18 cellular contexts compared by ENCODE assay signal in the genomic region with DNA sequence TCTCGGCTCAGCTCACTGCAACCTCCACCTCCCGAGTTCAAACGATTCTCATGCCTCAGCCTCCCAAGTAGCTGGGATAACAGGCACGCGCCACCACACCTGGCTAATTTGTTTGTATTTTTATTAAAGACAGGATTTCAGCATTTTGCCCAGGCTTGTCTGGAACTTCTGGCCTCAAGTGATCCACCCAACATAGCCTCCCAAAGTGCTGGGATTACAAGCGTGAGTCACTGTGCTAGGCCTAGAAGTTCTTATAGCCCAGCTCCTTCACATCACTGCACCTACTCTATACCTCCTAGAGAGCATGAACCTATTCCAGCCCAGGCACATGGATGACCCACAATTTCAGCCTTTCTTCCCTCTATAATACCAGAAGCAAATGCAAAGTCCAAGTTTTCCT. TPM values are rescaled to one million over a fixed set of nuclear protein-coding genes. Genes with fewer than 3 reads are reported as not detected.
DNase-seq lines count a peak whose midpoint lies in the region; ATAC-seq and TF ChIP-seq lines count a peak whose summit lies in the region.
"Had no signal": no experiment of that assay in that cellular context is flagged by ENCODE, and none has a peak within 500 bp of the region (broad histone marks: within the 10 kb centered on the region; RNA-seq: fewer than 3 reads in every experiment).

No MANE protein-coding gene starts in this region.

- ATAC-seq in HG03432 (IDR thresholded peaks at IDR 0.05; ENCODE audit: unreplicated experiment) = no peak
- no peak for ATAC-seq in Right ventricle myocardium superior (ENCODE audit: poor library complexity)
- ATAC-seq: left cardiac atrium had no signal

- TF ChIP-seq POLR2A in testis (IDR thresholded peaks at IDR 0.05) = no peak

- POLR2A ChIA-PET in activated CD4-positive, alpha-beta memory T cell treated with anti-CD3 and anti-CD28 coated beads, Interleukin-2, amount 10 ng/mL, durations not matched to agents 7 days and 5 days (lab: Charles Lee) = interaction anchor here (1.3 to 3.0 kb wide), 3 partner anchors 13 to 222 kb away, joined by 4 to 29 read pairs (median 15); partner anchors contain the start of gene CWF19L1
- POLR2A ChIA-PET in activated CD4-positive, alpha-beta memory T cell treated with anti-CD3 and anti-CD28 coated beads for 36 hours (lab: Charles Lee) = no interaction called here

- H3K9me3 Mint-ChIP-seq in activated CD4-positive, alpha-beta memory T cell treated with anti-CD3 and anti-CD28 coated beads, Interleukin-2, amount 10 ng/mL, durations not matched to agents 7 days and 5 days = no peaks in the 10 kb centered on the region
- no peaks in the 10 kb centered on the region for H3K9me3 Mint-ChIP-seq in activated CD4-positive, alpha-beta memory T cell treated with anti-CD3 and anti-CD28 coated beads for 36 hours
- H3K9me3 Mint-ChIP-seq in HFFc6 (no peaks in the 10 kb centered on the region), neural crest cell (no peaks in the 10 kb centered on the region)
- H3K9me3 Mint-ChIP-seq in dendritic cell treated with granulocyte-macrophage colony-stimulating factor and Interleukin-4, amounts not matched to agents 40 ng/mL and 50 ng/mL, for 4 days = no peaks in the 10 kb centered on the region

- WGBS in testis, 2 donors = 95 to 97% methylated on average over 6 of the region's 6 CpGs

- H3K4me3 Mint-ChIP-seq in activated CD4-positive, alpha-beta memory T cell treated with anti-CD3 and anti-CD28 coated beads, Interleukin-2, amount 10 ng/mL, durations not matched to agents 7 days and 5 days = peak overlapping the region; percentile 29
- no peak overlapping the region for H3K4me3 Mint-ChIP-seq in activated CD4-positive, alpha-beta memory T cell treated with anti-CD3 and anti-CD28 coated beads for 36 hours
- H3K4me3 Mint-ChIP-seq in HFFc6 (peak overlapping the region; percentile 14; the same call in 1 of the 2 replicates), neural crest cell (peak overlapping the region; percentile 100)
- H3K4me3 Mint-ChIP-seq in dendritic cell treated with granulocyte-macrophage colony-stimulating factor and Interleukin-4, amounts not matched to agents 40 ng/mL and 50 ng/mL, for 4 days = no peak overlapping the region

- CTCF ChIA-PET in activated CD4-positive, alpha-beta memory T cell treated with anti-CD3 and anti-CD28 coated beads, Interleukin-2, amount 10 ng/mL, durations not matched to agents 7 days and 5 days (lab: Charles Lee) = interaction anchor here (1.4 kb wide), 1 partner anchor 248 kb away, joined by 3 read pairs; the partner anchor contains the start of gene HIF1AN
- CTCF ChIA-PET in activated CD4-positive, alpha-beta memory T cell treated with anti-CD3 and anti-CD28 coated beads for 36 hours (lab: Charles Lee) = no interaction called here

- no peak overlapping the region for H3K27ac ChIP-seq in testis

- TF ChIP-seq CTCF in HFFc6 (IDR thresholded peaks at IDR 0.05) = no peak
- TF ChIP-seq CTCF in neural crest cell (conservative IDR thresholded peaks at IDR 0.05) = no peak
- TF ChIP-seq CTCF in testis (IDR thresholded peaks at IDR 0.05) = no peak

- no peak overlapping the region for H3K27ac Mint-ChIP-seq in activated CD4-positive, alpha-beta memory T cell treated with anti-CD3 and anti-CD28 coated beads, Interleukin-2, amount 10 ng/mL, durations not matched to agents 7 days and 5 days
- H3K27ac Mint-ChIP-seq in activated CD4-positive, alpha-beta memory T cell treated with anti-CD3 and anti-CD28 coated beads for 36 hours = no peak overlapping the region
- H3K27ac Mint-ChIP-seq in HFFc6 (no peak overlapping the region), neural crest cell (ENCODE audit: unreplicated experiment) (no peak overlapping the region)
- peak overlapping the region; percentile 96 for H3K27ac Mint-ChIP-seq in dendritic cell treated with granulocyte-macrophage colony-stimulating factor and Interleukin-4, amounts not matched to agents 40 ng/mL and 50 ng/mL, for 4 days

- intact Hi-C loops in activated CD4-positive, alpha-beta memory T cell treated with anti-CD3 and anti-CD28 coated beads for 36 hours (cut with micrococcal nuclease) = loop anchor here (2.0 to 5.0 kb wide), 5 partner anchors 39 to 625 kb away; partner anchors contain the start of genes ERLIN1 and SLF2
- intact Hi-C loops in dendritic cell treated with granulocyte-macrophage colony-stimulating factor and Interleukin-4, amounts not matched to agents 40 ng/mL and 50 ng/mL, for 4 days (cut with micrococcal nuclease) = no loop called here
- intact Hi-C loops in Right ventricle myocardium superior (cut with DNase I) = no loop called here
- intact Hi-C loops in testis (cut with DNase I; ENCODE audit: low total_unique reads) = no loop called here

- no peaks in the 10 kb centered on the region for H3K27me3 ChIP-seq in testis

- no peak overlapping the region for H3K4me3 ChIP-seq in testis

- H3K4me1 ChIP-seq in testis = peaks cover 15% of the 10 kb centered on the region

- H3K9me3 ChIP-seq in testis = no peaks in the 10 kb centered on the region

- peaks cover 29% of the 10 kb centered on the region for H3K4me1 Mint-ChIP-seq in activated CD4-positive, alpha-beta memory T cell treated with anti-CD3 and anti-CD28 coated beads, Interleukin-2, amount 10 ng/mL, durations not matched to agents 7 days and 5 days
- H3K4me1 Mint-ChIP-seq in activated CD4-positive, alpha-beta memory T cell treated with anti-CD3 and anti-CD28 coated beads for 36 hours (ENCODE audit: low read depth) = peaks cover 23% of the 10 kb centered on the region
- H3K4me1 Mint-ChIP-seq in HFFc6 (ENCODE audit: low read depth) (peaks cover 29% of the 10 kb centered on the region), neural crest cell (peaks cover 27% of the 10 kb centered on the region)
- H3K4me1 Mint-ChIP-seq in dendritic cell treated with granulocyte-macrophage colony-stimulating factor and Interleukin-4, amounts not matched to agents 40 ng/mL and 50 ng/mL, for 4 days (ENCODE audit: low read depth) = peaks cover 56% of the 10 kb centered on the region

- peaks cover 15% of the 10 kb centered on the region for H3K36me3 Mint-ChIP-seq in activated CD4-positive, alpha-beta memory T cell treated with anti-CD3 and anti-CD28 coated beads, Interleukin-2, amount 10 ng/mL, durations not matched to agents 7 days and 5 days (ENCODE audit: low read depth)
- H3K36me3 Mint-ChIP-seq in activated CD4-positive, alpha-beta memory T cell treated with anti-CD3 and anti-CD28 coated beads for 36 hours = peaks cover 14% of the 10 kb centered on the region
- H3K36me3 Mint-ChIP-seq in HFFc6 (ENCODE audit: low read depth) = peaks cover 14% of the 10 kb centered on the region
- peaks cover 24% of the 10 kb centered on the region for H3K36me3 Mint-ChIP-seq in dendritic cell treated with granulocyte-macrophage colony-stimulating factor and Interleukin-4, amounts not matched to agents 40 ng/mL and 50 ng/mL, for 4 days (ENCODE audit: low read depth)
- no peaks in the 10 kb centered on the region for H3K36me3 Mint-ChIP-seq in neural crest cell (ENCODE audit: low read depth)

- H3K36me3 ChIP-seq in testis (ENCODE audit: low read depth, missing control alignments) = no peaks in the 10 kb centered on the region

- peaks cover 9% of the 10 kb centered on the region for H3K27me3 Mint-ChIP-seq in activated CD4-positive, alpha-beta memory T cell treated with anti-CD3 and anti-CD28 coated beads, Interleukin-2, amount 10 ng/mL, durations not matched to agents 7 days and 5 days
- H3K27me3 Mint-ChIP-seq in activated CD4-positive, alpha-beta memory T cell treated with anti-CD3 and anti-CD28 coated beads for 36 hours = peaks cover 1% of the 10 kb centered on the region
- H3K27me3 Mint-ChIP-seq in HFFc6 (ENCODE audit: insufficient read depth) (peaks cover 27% of the 10 kb centered on the region), neural crest cell (ENCODE audit: low read depth) (peaks cover 13% of the 10 kb centered on the region)
- H3K27me3 Mint-ChIP-seq in dendritic cell treated with granulocyte-macrophage colony-stimulating factor and Interleukin-4, amounts not matched to agents 40 ng/mL and 50 ng/mL, for 4 days = no peaks in the 10 kb centered on the region

- DNase-seq in activated CD4-positive, alpha-beta memory T cell treated with anti-CD3 and anti-CD28 coated beads, Interleukin-2, amount 10 ng/mL, durations not matched to agents 7 days and 5 days = no peak
- DNase-seq in activated CD4-positive, alpha-beta memory T cell treated with anti-CD3 and anti-CD28 coated beads for 36 hours = no peak
- DNase-seq in HFFc6 (no peak), neural crest cell (ENCODE audit: low read depth, low spot score) (no peak), Right ventricle myocardium superior (no peak), testis (no peak)
- DNase-seq: central memory CD4-positive, alpha-beta T cell; left cardiac atrium; MV-4-11; NCI-H2029 treated with DMSO at 0.1 percent for 48 hours; NCI-H526 treated with DMSO at 0.1 percent for 48 hours; OCI-M1; stimulated activated naive CD4-positive, alpha-beta T cell had no signal

RNA-seq across cellular contexts. Expression of gene BLOC1S2, which starts 1.3 kb away (rescaled TPM):
- 10 to 100 TPM; 47.5 to 48.8 TPM for total RNA-seq in activated CD4-positive, alpha-beta memory T cell treated with anti-CD3 and anti-CD28 coated beads, Interleukin-2, amount 10 ng/mL, durations not matched to agents 7 days and 5 days
- 10 to 100 TPM; 50.5 to 51.5 TPM for total RNA-seq in activated CD4-positive, alpha-beta memory T cell treated with anti-CD3 and anti-CD28 coated beads for 36 hours
- total RNA-seq in HFFc6 (2021; fragmentation: NEBNext Ultra II Directional; extraction: Animal tissue kit (Norgen Biotek cat#: 25700)) = 10 to 100 TPM; 52.4 to 62.1 (median 55.0) TPM
- total RNA-seq in neural crest cell = 32.9 and 37.5 TPM in 2 replicates
- 15.9 TPM for total RNA-seq in Right ventricle myocardium superior
- total RNA-seq in testis = 10 to 100 TPM; 23.3 to 35.5 TPM
- 49.2 TPM for polyA plus RNA-seq in testis (ENCODE audit: insufficient read depth, low read depth, low replicate concordance)

RNA-seq across cellular contexts. Expression of gene CWF19L1, which starts 20.3 kb away (rescaled TPM):
- 10 to 100 TPM; 36.0 to 36.7 TPM for total RNA-seq in activated CD4-positive, alpha-beta memory T cell treated with anti-CD3 and anti-CD28 coated beads, Interleukin-2, amount 10 ng/mL, durations not matched to agents 7 days and 5 days
- 10 to 100 TPM; 40.6 to 42.5 TPM for total RNA-seq in activated CD4-positive, alpha-beta memory T cell treated with anti-CD3 and anti-CD28 coated beads for 36 hours
- total RNA-seq in HFFc6 (2021; fragmentation: NEBNext Ultra II Directional; extraction: Animal tissue kit (Norgen Biotek cat#: 25700)) = 10 to 100 TPM; 19.1 to 24.5 (median 20.6) TPM
- 29.2 and 33.2 TPM in 2 replicates for total RNA-seq in neural crest cell
- total RNA-seq in Right ventricle myocardium superior = 13.0 TPM
- total RNA-seq in testis = 10 to 100 TPM; 27.0 to 32.9 TPM
- polyA plus RNA-seq in testis (ENCODE audit: insufficient read depth, low read depth, low replicate concordance) = 34.8 TPM

RNA-seq across cellular contexts. Expression of gene PKD2L1, which starts 42.3 kb away (rescaled TPM):
- total RNA-seq in activated CD4-positive, alpha-beta memory T cell treated with anti-CD3 and anti-CD28 coated beads, Interleukin-2, amount 10 ng/mL, durations not matched to agents 7 days and 5 days = under 1 TPM in 1 of 2 experiments, not detected in 1; 0.18 TPM
- not detected for total RNA-seq in activated CD4-positive, alpha-beta memory T cell treated with anti-CD3 and anti-CD28 coated beads for 36 hours
- total RNA-seq in HFFc6 (2021; fragmentation: NEBNext Ultra II Directional; extraction: Animal tissue kit (Norgen Biotek cat#: 25700)) = not detected
- total RNA-seq in neural crest cell (0.14 TPM in 1 of 2 replicates, not detected in the other), Right ventricle myocardium superior (not detected), testis (1 to 10 TPM in 1 of 2 donors, under 1 TPM in 1; 0.99 to 1.6 TPM)
- 4.7 TPM for polyA plus RNA-seq in testis (ENCODE audit: insufficient read depth, low read depth, low replicate concordance)
- total RNA-seq: activated CD8-positive, alpha-beta memory T cell treated with anti-CD3 and anti-CD28 coated beads for 36 hours; posterior vena cava; urinary bladder had no signal
- polyA plus RNA-seq: urinary bladder had no signal

RNA-seq across cellular contexts. Expression of gene CHUK, which starts 58.4 kb away (rescaled TPM):
- 10 to 100 TPM; 23.6 to 24.7 TPM for total RNA-seq in activated CD4-positive, alpha-beta memory T cell treated with anti-CD3 and anti-CD28 coated beads, Interleukin-2, amount 10 ng/mL, durations not matched to agents 7 days and 5 days
- total RNA-seq in activated CD4-positive, alpha-beta memory T cell treated with anti-CD3 and anti-CD28 coated beads for 36 hours = 10 to 100 TPM; 26.2 to 26.6 TPM
- 10 to 100 TPM; 18.2 to 22.6 (median 20.6) TPM for total RNA-seq in HFFc6 (2021; fragmentation: NEBNext Ultra II Directional; extraction: Animal tissue kit (Norgen Biotek cat#: 25700))
- total RNA-seq in neural crest cell = 21.4 and 24.4 TPM in 2 replicates
- total RNA-seq in Right ventricle myocardium superior = 9.3 TPM
- total RNA-seq in testis = 10 to 100 TPM; 15.2 to 16.2 TPM
- polyA plus RNA-seq in testis (ENCODE audit: insufficient read depth, low read depth, low replicate concordance) = 16.7 TPM

RNA-seq across cellular contexts. Expression of gene SCD, which starts 59.3 kb away (rescaled TPM):
- 100 to 1,000 TPM; 198 to 202 TPM for total RNA-seq in activated CD4-positive, alpha-beta memory T cell treated with anti-CD3 and anti-CD28 coated beads, Interleukin-2, amount 10 ng/mL, durations not matched to agents 7 days and 5 days
- 100 to 1,000 TPM; 156 to 158 TPM for total RNA-seq in activated CD4-positive, alpha-beta memory T cell treated with anti-CD3 and anti-CD28 coated beads for 36 hours
- 10 to 100 TPM; 11.5 to 16.8 (median 14.9) TPM for total RNA-seq in HFFc6 (2021; fragmentation: NEBNext Ultra II Directional; extraction: Animal tissue kit (Norgen Biotek cat#: 25700))
- total RNA-seq in neural crest cell (969 and 975 TPM in 2 replicates), Right ventricle myocardium superior (21.2 TPM), testis (100 to 1,000 TPM; 147 to 196 TPM)
- polyA plus RNA-seq in testis (ENCODE audit: insufficient read depth, low read depth, low replicate concordance) = 121 TPM

Comparison
In these comparisons a context has a peak if more than half of its experiments do, and no peak if none do; other contexts are left out.
1. H3K4me3 Mint-ChIP-seq: peak in activated CD4-positive, alpha-beta memory T cell treated with anti-CD3 and anti-CD28 coated beads, Interleukin-2, amount 10 ng/mL, durations not matched to agents 7 days and 5 days (single experiment), HFFc6 (single experiment) and neural crest cell (single experiment); none in activated CD4-positive, alpha-beta memory T cell treated with anti-CD3 and anti-CD28 coated beads for 36 hours (single experiment) and dendritic cell treated with granulocyte-macrophage colony-stimulating factor and Interleukin-4, amounts not matched to agents 40 ng/mL and 50 ng/mL, for 4 days (single experiment).